ENCODE assay signal across 8 cellular contexts in genomic region chr1:17502326-17502778, GRCh38. TPM values are rescaled to one million over a fixed set of nuclear protein-coding genes. Genes with fewer than 3 reads are reported as not detected.
DNase-seq lines count a peak whose midpoint lies in the region; ATAC-seq and TF ChIP-seq lines count a peak whose summit lies in the region.

No MANE protein-coding gene starts in this region.

- H3K36me3 Mint-ChIP-seq in endothelial cell (ENCODE audit: low read depth, unreplicated experiment), result no peaks in the 10 kb centered on the region
- no peaks in the 10 kb centered on the region for H3K36me3 Mint-ChIP-seq in memory B cell

- DNase-seq in AG20443 (ENCODE audit: low spot score) (peak; percentile 93), GM20000 (ENCODE audit: low spot score) (peak; percentile 78), NCI-H2196 (lab: John Stamatoyannopoulos, UW; ENCODE audit: unreplicated experiment) (peak; percentile 89), endothelial cell (ENCODE audit: low spot score) (peak; percentile 90), memory B cell (ENCODE audit: low spot score in 2 of 2) (peak; percentile 63 to 67)
- DNase-seq in activated CD4-positive, alpha-beta T cell treated with anti-CD3 and anti-CD28 coated beads for 48 hours, result peak; percentile 81
- DNase-seq in stimulated activated CD8-positive, alpha-beta memory T cell treated with anti-CD3 and anti-CD28 coated beads, Interleukin-15, amount 100 ng/mL, for 24 hours (ENCODE audit: low read depth), result peak; percentile 21

- peak; percentile 79 for TF ChIP-seq CTCF in GM20000 (IDR thresholded peaks at IDR 0.05; ENCODE audit: extremely low read depth, missing control alignments)
- peak; percentile 94 for TF ChIP-seq CTCF in endothelial cell (IDR thresholded peaks at IDR 0.05; ENCODE audit: unreplicated experiment)

- H3K9me3 Mint-ChIP-seq in endothelial cell (ENCODE audit: unreplicated experiment) (no peaks in the 10 kb centered on the region), memory B cell (no peaks in the 10 kb centered on the region)

- H3K27ac Mint-ChIP-seq in endothelial cell (ENCODE audit: unreplicated experiment), result no peak overlapping the region
- no peak overlapping the region for H3K27ac Mint-ChIP-seq in memory B cell

- H3K4me3 Mint-ChIP-seq in endothelial cell (ENCODE audit: unreplicated experiment), result no peak overlapping the region
- no peak overlapping the region for H3K4me3 Mint-ChIP-seq in memory B cell

- ATAC-seq in memory B cell (ENCODE audit: low read depth) (peak; percentile 87), HG02981 (IDR thresholded peaks at IDR 0.05; ENCODE audit: unreplicated experiment) (no peak)

- H3K4me1 Mint-ChIP-seq in endothelial cell (ENCODE audit: unreplicated experiment) (no peaks in the 10 kb centered on the region), memory B cell (peaks cover 2% of the 10 kb centered on the region)

- peaks cover 8% of the 10 kb centered on the region for H3K27me3 Mint-ChIP-seq in endothelial cell (ENCODE audit: unreplicated experiment)
- H3K27me3 Mint-ChIP-seq in memory B cell, result peaks cover 8% of the 10 kb centered on the region

RNA-seq across cellular contexts. Expression of gene ARHGEF10L, which starts 37.1 kb away (rescaled TPM):
- total RNA-seq in endothelial cell (ENCODE audit: unreplicated experiment), result 3.1 TPM

Comparison
In these comparisons a context has a peak if more than half of its experiments do, and no peak if none do; other contexts are left out.
1. DNase-seq: peak in every context shown above with its lines; median percentile 93 in AG20443; 90 in endothelial cell; 89 in NCI-H2196; 81 in activated CD4-positive, alpha-beta T cell treated with anti-CD3 and anti-CD28 coated beads for 48 hours; 78 in GM20000; 65 in memory B cell; 21 in stimulated activated CD8-positive, alpha-beta memory T cell treated with anti-CD3 and anti-CD28 coated beads, Interleukin-15, amount 100 ng/mL, for 24 hours.